16 cellular contexts compared by ENCODE assay signal in genomic region chr2:143553261-143553660, GRCh38.
DNase-seq lines count a peak whose midpoint lies in the region; ATAC-seq, FAIRE-seq and TF ChIP-seq lines count a peak whose summit lies in the region.
"Had no signal": no experiment of that assay in that cellular context is flagged by ENCODE, and none has a peak within 500 bp of the region (broad histone marks: within the 10 kb centered on the region; RNA-seq: fewer than 3 reads in every experiment).

No MANE protein-coding gene starts in this region.

- POLR2A ChIA-PET in GM12878 (lab: Charles Lee) = no interaction called here

- no peak for DNase-seq in DND-41
- no peak for DNase-seq in GM12878 (ENCODE audit: low read depth, low spot score)
- no peak for DNase-seq in GM20000 (ENCODE audit: low spot score)
- no peak for DNase-seq in neuronal stem cell (ENCODE audit: low spot score)
- DNase-seq in vagina (ENCODE audit: extremely low spot score in 2 of 2) = no peak
- DNase-seq: C1 segment of cervical spinal cord, GF-D8, hypothalamus, PC-9, spleen, stomach had no signal

- H2BK5ac ChIP-seq in neuronal stem cell (ENCODE audit: low read length) = no peak overlapping the region

- no peak for TF ChIP-seq EP300 in GM12878 (IDR thresholded peaks at IDR 0.05; ENCODE audit: borderline replicate concordance in 1 of 2, control insufficient read depth in 1 of 2, low read depth in 2 of 2, low read length in 2 of 2)

- intact Hi-C loops in GM12878 (cut with micrococcal nuclease; ENCODE audit: unreplicated experiment) = no loop called here
- intact Hi-C loops in vagina (cut with DNase I) = no loop called here

- CTCF ChIA-PET in GM12878 (lab: Yijun Ruan, JAX) = no interaction called here

- H4K91ac ChIP-seq in neuronal stem cell (ENCODE audit: low read depth, low read length, poor library complexity) = no peak overlapping the region

- H3K79me2 ChIP-seq in DND-41 (ENCODE audit: insufficient read depth, low read length) = no peaks in the 10 kb centered on the region
- H3K79me2 ChIP-seq in GM12878 (ENCODE audit: control insufficient read depth, insufficient read depth, low read length) = no peaks in the 10 kb centered on the region

- in situ Hi-C loops in GM12878 (cut with MboI) = no loop called here

- no peak overlapping the region for H3K4me2 ChIP-seq in DND-41 (ENCODE audit: insufficient read depth, low read length)
- no peak overlapping the region for H3K4me2 ChIP-seq in GM12878 (ENCODE audit: control insufficient read depth, insufficient read depth)
- H3K4me2 ChIP-seq in neuronal stem cell (ENCODE audit: insufficient read depth, low read length, poor library complexity, severe bottlenecking) = no peak overlapping the region
- H3K4me2 ChIP-seq: PC-9 had no signal

- SMC1A ChIA-PET in GM12878 (lab: Charles Lee; ENCODE audit: uncharacterized antibody, unreplicated experiment) = no interaction called here

- no peak overlapping the region for H3K18ac ChIP-seq in neuronal stem cell (ENCODE audit: low read length)

- H3K9ac ChIP-seq in DND-41 (ENCODE audit: low read depth, low read length) = no peak overlapping the region
- H3K9ac ChIP-seq in GM12878 (ENCODE audit: control insufficient read depth, insufficient read depth, low read length) = no peak overlapping the region
- no peak overlapping the region for H3K9ac ChIP-seq in neuronal stem cell (ENCODE audit: low read depth, low read length, poor library complexity)

- H3K23ac ChIP-seq in neuronal stem cell (ENCODE audit: low read depth, low read length, poor library complexity) = no peak overlapping the region

- H4K20me1 ChIP-seq in DND-41 (ENCODE audit: insufficient read depth, low read length) (no peaks in the 10 kb centered on the region), GM12878 (ENCODE audit: control insufficient read depth, insufficient read depth) (no peaks in the 10 kb centered on the region)

- RAD21 ChIA-PET in GM12878 (lab: Charles Lee; ENCODE audit: unreplicated experiment) = no interaction called here

- FAIRE-seq in GM12878 (lab: Jason Lieb, UNC) = no peak

- no peak overlapping the region for H2BK12ac ChIP-seq in neuronal stem cell (ENCODE audit: low read length)

- ATAC-seq in DND-41 (ENCODE audit: insufficient read depth, low read depth) (peak; percentile 60), GM19023 (IDR thresholded peaks at IDR 0.05; ENCODE audit: unreplicated experiment) (peak; percentile 70), HG03108 (IDR thresholded peaks at IDR 0.05; ENCODE audit: unreplicated experiment) (peak; percentile 63), GM12878 (peak; percentile 53), HG03175 (IDR thresholded peaks at IDR 0.05; ENCODE audit: unreplicated experiment) (no peak)
- ATAC-seq: HCT116 had no signal

- H2AK5ac ChIP-seq in neuronal stem cell (ENCODE audit: low read depth, low read length) = no peak overlapping the region

- no peak overlapping the region for H3K14ac ChIP-seq in neuronal stem cell (ENCODE audit: low read length)

- no peaks in the 10 kb centered on the region for H3K9me3 ChIP-seq in DND-41 (ENCODE audit: insufficient read depth, low read length, severe bottlenecking)
- no peaks in the 10 kb centered on the region for H3K9me3 ChIP-seq in GM12878 (replicated peaks; ENCODE audit: control insufficient read depth, insufficient read depth, low read length)
- H3K9me3 ChIP-seq in neuronal stem cell (replicated peaks in 1 of 2; ENCODE audit: control insufficient read depth in 2 of 2, insufficient read depth in 1 of 2, low read depth in 1 of 2, low read length in 2 of 2) = no peaks in the 10 kb centered on the region
- H3K9me3 ChIP-seq in vagina = no peaks in the 10 kb centered on the region
- H3K9me3 ChIP-seq: neutrophil, spleen, stomach had no signal

- BruUV-seq in GM12878 (replicated peaks; lab: Mats Ljungman, UMichigan) = no TSS peak

- no peak for TF ChIP-seq POLR2A in GM12878 (IDR thresholded peaks at IDR 0.05; ENCODE audit: low read depth, low read length)
- no peak for TF ChIP-seq POLR2A in vagina (IDR thresholded peaks at IDR 0.05)

- H3K79me1 ChIP-seq in neuronal stem cell (ENCODE audit: low read depth, low read length) = no peaks in the 10 kb centered on the region

- TF ChIP-seq CTCF in DND-41 (IDR thresholded peaks at IDR 0.05; ENCODE audit: borderline replicate concordance, extremely low read depth, low read length, poor library complexity, severe bottlenecking) (no peak), GM12878 (IDR thresholded peaks at IDR 0.05 in 2 of 3, conservative IDR thresholded peaks at IDR 0.05 in 1 of 3; ENCODE audit: control insufficient read depth in 2 of 3, extremely low read depth in 1 of 3, insufficient read depth in 1 of 3, low read depth in 3 of 3, low read length in 3 of 3) (no peak), GM20000 (IDR thresholded peaks at IDR 0.05; ENCODE audit: extremely low read depth, missing control alignments) (no peak), vagina (IDR thresholded peaks at IDR 0.05) (no peak)

- no peak overlapping the region for H2BK15ac ChIP-seq in neuronal stem cell (ENCODE audit: low read length)

- H3K27ac ChIP-seq in DND-41 (ENCODE audit: low read length) = no peak overlapping the region
- no peak overlapping the region for H3K27ac ChIP-seq in GM12878 (ENCODE audit: control insufficient read depth, insufficient read depth)
- H3K27ac ChIP-seq in neuronal stem cell (replicated peaks; ENCODE audit: low read length) = no peak overlapping the region
- no peak overlapping the region for H3K27ac ChIP-seq in vagina
- H3K27ac ChIP-seq: neutrophil, PC-9, spleen, stomach had no signal

- no peak overlapping the region for H3K4ac ChIP-seq in neuronal stem cell (ENCODE audit: low read length)

- no peaks in the 10 kb centered on the region for H3K4me1 ChIP-seq in DND-41 (ENCODE audit: insufficient read depth, low read length)
- H3K4me1 ChIP-seq in GM12878 (ENCODE audit: control insufficient read depth, insufficient read depth, low read length) = no peaks in the 10 kb centered on the region
- H3K4me1 ChIP-seq in neuronal stem cell (ENCODE audit: control insufficient read depth in 2 of 2, insufficient read depth in 1 of 2, low read depth in 1 of 2, low read length in 2 of 2) = no peaks in the 10 kb centered on the region
- peaks cover 6% of the 10 kb centered on the region for H3K4me1 ChIP-seq in vagina
- H3K4me1 ChIP-seq: stomach had no signal

- WGBS in GM12878 (ENCODE audit: insufficient coverage, insufficient replicate concordance, low lambda C conversion rate, missing lambda C conversion rate) = 96% methylated on average over 3 of the region's 3 CpGs
- WGBS in neuronal stem cell (ENCODE audit: extremely low coverage in 2 of 2, insufficient read length in 2 of 2, insufficient replicate concordance in 1 of 2), 2 donors = no CpG with 5 or more reads among the region's 3 CpGs

- H3K4me3 ChIP-seq in DND-41 (ENCODE audit: low read depth in 1 of 2, low read length in 2 of 2) (no peak overlapping the region), GM12878 (no peak overlapping the region), neuronal stem cell (ENCODE audit: low read length in 2 of 2) (no peak overlapping the region), vagina (no peak overlapping the region)
- H3K4me3 ChIP-seq: PC-9, spleen, stomach had no signal

- peaks cover 33% of the 10 kb centered on the region for H3K36me3 ChIP-seq in DND-41 (ENCODE audit: insufficient read depth, low read length)
- H3K36me3 ChIP-seq in GM12878 (ENCODE audit: control insufficient read depth in 2 of 2, insufficient read depth in 2 of 2, low read length in 1 of 2) = peaks cover 0 to 3% of the 10 kb centered on the region in 2 experiments; a peak in 1 of 4 replicates
- no peaks in the 10 kb centered on the region for H3K36me3 ChIP-seq in neuronal stem cell (replicated peaks in 1 of 2; ENCODE audit: control insufficient read depth in 2 of 2, insufficient read depth in 2 of 2, low read length in 2 of 2)
- H3K36me3 ChIP-seq in vagina = no peaks in the 10 kb centered on the region
- H3K36me3 ChIP-seq: stomach had no signal

- no peak overlapping the region for H4K8ac ChIP-seq in neuronal stem cell (ENCODE audit: low read depth, low read length)

- H2BK120ac ChIP-seq in neuronal stem cell (ENCODE audit: low read depth, low read length) = no peak overlapping the region

- TF ChIP-seq RAD21 in GM12878 (IDR thresholded peaks at IDR 0.05; ENCODE audit: insufficient read depth, low read depth, low read length) = no peak

- H2AFZ ChIP-seq in DND-41 (ENCODE audit: low read depth, low read length) (no peak overlapping the region), GM12878 (ENCODE audit: control insufficient read depth, low read depth, low read length) (no peak overlapping the region), neuronal stem cell (ENCODE audit: low read length) (no peak overlapping the region)
- H2AFZ ChIP-seq: PC-9 had no signal

- no peaks in the 10 kb centered on the region for H3K27me3 ChIP-seq in DND-41 (ENCODE audit: insufficient read depth, low read length, poor library complexity)
- H3K27me3 ChIP-seq in GM12878 (replicated peaks in 1 of 2; ENCODE audit: control insufficient read depth in 2 of 2, insufficient read depth in 2 of 2, low read length in 1 of 2) = no peaks in the 10 kb centered on the region
- no peaks in the 10 kb centered on the region for H3K27me3 ChIP-seq in neuronal stem cell (ENCODE audit: control insufficient read depth in 3 of 3, insufficient read depth in 3 of 3, low read depth in 1 of 3, low read length in 3 of 3)
- H3K27me3 ChIP-seq in vagina = no peaks in the 10 kb centered on the region
- H3K27me3 ChIP-seq: neutrophil, spleen, stomach had no signal

TF ChIP-seq in GM12878, 131 proteins besides CTCF, POLR2A, EP300 and RAD21:
- TF ChIP-seq, protein P1, sequence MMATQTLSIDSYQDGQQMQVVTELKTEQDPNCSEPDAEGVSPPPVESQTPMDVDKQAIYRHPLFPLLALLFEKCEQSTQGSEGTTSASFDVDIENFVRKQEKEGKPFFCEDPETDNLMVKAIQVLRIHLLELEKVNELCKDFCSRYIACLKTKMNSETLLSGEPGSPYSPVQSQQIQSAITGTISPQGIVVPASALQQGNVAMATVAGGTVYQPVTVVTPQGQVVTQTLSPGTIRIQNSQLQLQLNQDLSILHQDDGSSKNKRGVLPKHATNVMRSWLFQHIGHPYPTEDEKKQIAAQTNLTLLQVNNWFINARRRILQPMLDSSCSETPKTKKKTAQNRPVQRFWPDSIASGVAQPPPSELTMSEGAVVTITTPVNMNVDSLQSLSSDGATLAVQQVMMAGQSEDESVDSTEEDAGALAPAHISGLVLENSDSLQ (IDR thresholded peaks at IDR 0.05) = no peak
- TF ChIP-seq ETV6 (conservative IDR thresholded peaks at IDR 0.05 in 1 of 2, IDR thresholded peaks at IDR 0.05 in 1 of 2; ENCODE audit: borderline replicate concordance in 1 of 2, low read depth in 1 of 2) (no peak), NR2F1 (conservative IDR thresholded peaks at IDR 0.05) (no peak)
